Comparison of ENCODE assay signal across 29 cellular contexts in the genomic region with DNA sequence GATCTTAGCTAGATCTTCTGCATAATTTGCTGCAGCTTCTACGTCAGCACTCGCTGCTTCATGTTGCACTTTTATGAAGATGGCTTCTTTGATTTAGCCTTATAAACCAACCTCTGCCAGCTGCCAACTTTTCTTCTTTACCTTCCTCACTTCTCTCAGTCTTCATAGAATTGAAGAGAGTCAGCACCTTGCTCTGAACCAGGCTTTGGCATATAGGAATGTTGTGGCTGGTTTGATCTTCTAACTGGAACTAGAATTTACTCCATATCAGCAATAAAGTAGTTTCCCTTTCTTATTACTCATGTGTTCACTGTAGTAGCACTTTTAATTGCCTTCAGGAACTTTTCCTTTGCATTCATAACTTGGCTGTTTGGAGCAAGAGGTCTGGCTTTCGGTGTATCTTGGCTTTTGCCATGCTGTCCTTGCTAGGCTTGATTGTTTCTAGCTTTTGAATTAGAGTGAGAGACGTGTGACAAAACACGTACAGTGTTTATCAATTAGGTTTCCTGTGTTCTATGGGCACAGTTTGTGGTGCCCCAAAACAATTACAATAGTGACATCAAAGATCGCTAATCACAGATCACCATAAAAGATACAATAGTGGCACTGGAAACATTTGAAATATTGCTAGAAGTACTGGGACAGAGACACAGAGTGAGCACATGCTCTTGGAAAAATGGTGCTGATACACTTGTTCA. TPM values are rescaled to one million over a fixed set of nuclear protein-coding genes. Genes with fewer than 3 reads are reported as not detected.
DNase-seq lines count a peak whose midpoint lies in the region; TF ChIP-seq lines count a peak whose summit lies in the region.
"Had no signal": no experiment of that assay in that cellular context is flagged by ENCODE, and none has a peak within 500 bp of the region (broad histone marks: within the 10 kb centered on the region; RNA-seq: fewer than 3 reads in every experiment).

No MANE protein-coding gene starts in this region.

- H3K27me3 Mint-ChIP-seq in activated CD4-positive, alpha-beta T cell treated with anti-CD3 and anti-CD28 coated beads, Interleukin-2, amount 10 ng/mL, durations not matched to agents 7 days and 5 days: no peaks in the 10 kb centered on the region
- H3K27me3 Mint-ChIP-seq: CD4-positive, alpha-beta memory T cell had no signal

- H3K4me3 ChIP-seq in epithelial cell of proximal tubule (ENCODE audit: low read depth, low read length): no peak overlapping the region
- no peak overlapping the region for H3K4me3 ChIP-seq in lower leg skin (ENCODE audit: low read depth, poor library complexity, severe bottlenecking)
- H3K4me3 ChIP-seq: esophagus squamous epithelium, lung, MG63, mucosa of descending colon, upper lobe of left lung had no signal

- no peak for DNase-seq in activated CD4-positive, alpha-beta T cell treated with anti-CD3 and anti-CD28 coated beads, Interleukin-2, amount 10 ng/mL, durations not matched to agents 7 days and 5 days
- no peak for DNase-seq in activated CD4-positive, alpha-beta T cell treated with anti-CD3 and anti-CD28 coated beads, Interleukin-2, amount 50 U/mL, for 48 hours
- DNase-seq in SW480 (ENCODE audit: low spot score) (peak; percentile 7), epithelial cell of proximal tubule (ENCODE audit: low read depth) (peak; percentile 7), substantia nigra (lab: John Stamatoyannopoulos, UW) (no peak), lower leg skin (ENCODE audit: low spot score in 2 of 2) (no peak), middle frontal gyrus (ENCODE audit: extremely low spot score, low spot score) (no peak)
- DNase-seq in activated CD4-positive, CD25-positive, alpha-beta regulatory T cell (lab: John Stamatoyannopoulos, UW): no peak
- DNase-seq: activated CD4-positive, alpha-beta T cell treated with anti-CD3 and anti-CD28 coated beads, Interleukin-2, amount 50 U/mL, for 4 hours; activated effector memory CD4-positive, alpha-beta T cell treated with anti-CD3 and anti-CD28 coated beads, Interleukin-2, amount 50 U/mL, for 16 hours; CD4-positive, alpha-beta memory T cell; cortex of kidney; esophagus squamous epithelium; foreskin keratinocyte; head of caudate nucleus; kidney; MG63; mucosa of descending colon; NCI-H1105 treated with DMSO at 0.1 percent for 48 hours; NCI-H1930; NCI-H2171 treated with DMSO at 0.1 percent for 48 hours; NCI-H510A; SIG-M5; stimulated activated CD4-positive, alpha-beta T cell treated with anti-CD3 and anti-CD28 coated beads, Interleukin-4, amount 100 ng/mL, for 4 hours; T-helper 9 cell; upper lobe of left lung; WERI-Rb-1 had no signal

- intact Hi-C loops in lower leg skin (cut with DNase I; ENCODE audit: low total_unique reads): no loop called here

- peak overlapping the region; percentile 58 for H3K27ac Mint-ChIP-seq in activated CD4-positive, alpha-beta T cell treated with anti-CD3 and anti-CD28 coated beads, Interleukin-2, amount 10 ng/mL, durations not matched to agents 7 days and 5 days
- H3K27ac Mint-ChIP-seq: CD4-positive, alpha-beta memory T cell; nephron had no signal

- WGBS in lower leg skin, 2 donors: 84 to 85% methylated on average over 6 of the region's 6 CpGs

- CTCF ChIA-PET in activated CD4-positive, alpha-beta T cell treated with anti-CD3 and anti-CD28 coated beads, Interleukin-2, amount 10 ng/mL, durations not matched to agents 7 days and 5 days (lab: Charles Lee): interaction anchor here (0.5 to 7.1 kb wide), 5 partner anchors 10 to 132 kb away, joined by 3 to 38 read pairs (median 4); no protein-coding TSS in a partner anchor

- peaks cover 15% of the 10 kb centered on the region for H3K36me3 Mint-ChIP-seq in activated CD4-positive, alpha-beta T cell treated with anti-CD3 and anti-CD28 coated beads, Interleukin-2, amount 10 ng/mL, durations not matched to agents 7 days and 5 days (ENCODE audit: low read depth)
- H3K36me3 Mint-ChIP-seq: CD4-positive, alpha-beta memory T cell had no signal

- peaks cover 41% of the 10 kb centered on the region for H3K4me1 Mint-ChIP-seq in activated CD4-positive, alpha-beta T cell treated with anti-CD3 and anti-CD28 coated beads, Interleukin-2, amount 10 ng/mL, durations not matched to agents 7 days and 5 days

- TF ChIP-seq CTCF in epithelial cell of proximal tubule (conservative IDR thresholded peaks at IDR 0.05; ENCODE audit: low read depth, low read length) (no peak), lower leg skin (IDR thresholded peaks at IDR 0.05) (no peak)

- TF ChIP-seq POLR2A in lower leg skin (IDR thresholded peaks at IDR 0.05): no peak

- peak overlapping the region; percentile 23 for H3K4me3 Mint-ChIP-seq in activated CD4-positive, alpha-beta T cell treated with anti-CD3 and anti-CD28 coated beads, Interleukin-2, amount 10 ng/mL, durations not matched to agents 7 days and 5 days
- H3K4me3 Mint-ChIP-seq: CD4-positive, alpha-beta memory T cell; nephron had no signal

- no peaks in the 10 kb centered on the region for H3K9me3 Mint-ChIP-seq in activated CD4-positive, alpha-beta T cell treated with anti-CD3 and anti-CD28 coated beads, Interleukin-2, amount 10 ng/mL, durations not matched to agents 7 days and 5 days
- H3K9me3 Mint-ChIP-seq: CD4-positive, alpha-beta memory T cell; nephron had no signal

- peak overlapping the region; percentile 26 for H3K27ac ChIP-seq in substantia nigra (ENCODE audit: low read depth, low read length, poor library complexity, severe bottlenecking)
- H3K27ac ChIP-seq: esophagus squamous epithelium, foreskin keratinocyte, WERI-Rb-1 had no signal

- POLR2A ChIA-PET in activated CD4-positive, alpha-beta T cell treated with anti-CD3 and anti-CD28 coated beads, Interleukin-2, amount 10 ng/mL, durations not matched to agents 7 days and 5 days (lab: Charles Lee): interaction anchor here (0.6 to 1.1 kb wide), 2 partner anchors 51 to 129 kb away, joined by 3 to 6 read pairs; partner anchors contain the start of gene NDFIP2

RNA-seq across cellular contexts. Expression of gene NDFIP2, which starts 50.7 kb away (rescaled TPM):
- 10 to 100 TPM; 17.8 to 21.2 TPM for total RNA-seq in activated CD4-positive, alpha-beta T cell treated with anti-CD3 and anti-CD28 coated beads, Interleukin-2, amount 10 ng/mL, durations not matched to agents 7 days and 5 days
- total RNA-seq in epithelial cell of proximal tubule (35.0 and 42.9 TPM in 2 replicates), lower leg skin (10 to 100 TPM; 78.6 to 83.2 (median 80.7) TPM)

Comparison
In these comparisons a context has a peak if more than half of its experiments do, and no peak if none do; other contexts are left out.
1. DNase-seq: peak in SW480 (single experiment) and epithelial cell of proximal tubule (single experiment); none in activated CD4-positive, alpha-beta T cell treated with anti-CD3 and anti-CD28 coated beads, Interleukin-2, amount 10 ng/mL, durations not matched to agents 7 days and 5 days (single experiment), activated CD4-positive, alpha-beta T cell treated with anti-CD3 and anti-CD28 coated beads, Interleukin-2, amount 50 U/mL, for 48 hours (0 of 2), substantia nigra (0 of 49), activated CD4-positive, CD25-positive, alpha-beta regulatory T cell (0 of 4), lower leg skin (0 of 2) and middle frontal gyrus (single experiment).